Comparison of ENCODE assay signal across 8 cellular contexts in genomic region chr19:44889830-44890365, GRCh38. TPM values are rescaled to one million over a fixed set of nuclear protein-coding genes. Genes with fewer than 3 reads are reported as not detected.
DNase-seq lines count a peak whose midpoint lies in the region; ATAC-seq, FAIRE-seq and TF ChIP-seq lines count a peak whose summit lies in the region.

No MANE protein-coding gene starts in this region.

- H3K79me2 ChIP-seq in KMS-11 (ENCODE audit: insufficient read depth, low read depth): peaks cover 37% of the 10 kb centered on the region

- H2AFZ ChIP-seq in KMS-11 (ENCODE audit: low read depth): peak overlapping the region; percentile 77

- H3K9me3 ChIP-seq in A673 (ENCODE audit: low read depth, low read length, poor library complexity, severe bottlenecking) (no peaks in the 10 kb centered on the region), mucosa of stomach (ENCODE audit: control insufficient read depth, low read length) (no peaks in the 10 kb centered on the region)

- no peaks in the 10 kb centered on the region for H3K27me3 ChIP-seq in A673 (replicated peaks; ENCODE audit: insufficient read depth, low read depth, low read length, poor library complexity)
- no peaks in the 10 kb centered on the region for H3K27me3 ChIP-seq in KMS-11 (ENCODE audit: insufficient read depth, low read depth)
- H3K27me3 ChIP-seq in mucosa of stomach (ENCODE audit: control insufficient read depth, insufficient read depth, low read length): no peaks in the 10 kb centered on the region

- no peak for FAIRE-seq in GM12892 (lab: Jason Lieb, UNC)

- POLR2A ChIA-PET in A673 (lab: Charles Lee; ENCODE audit: low non-redundant PET): interaction anchor here (0.6 kb wide), 1 partner anchor 1164 kb away, joined by 3 read pairs; no protein-coding TSS in a partner anchor

- H3K27ac ChIP-seq in A673 (ENCODE audit: low read depth, low read length, poor library complexity, severe bottlenecking) (peak overlapping the region; percentile 89), KMS-11 (peak overlapping the region; percentile 73)

- H3K36me3 ChIP-seq in A673 (ENCODE audit: insufficient read depth, low read length, poor library complexity, severe bottlenecking) (peaks cover 29% of the 10 kb centered on the region), KMS-11 (ENCODE audit: insufficient read depth) (peaks cover 14% of the 10 kb centered on the region; the same call in 1 of the 2 replicates), mucosa of stomach (ENCODE audit: control insufficient read depth, insufficient read depth, low read length) (peaks cover 7% of the 10 kb centered on the region)

- peak overlapping the region; percentile 83 for H3K4me2 ChIP-seq in KMS-11

- H3K4me1 ChIP-seq in A673 (ENCODE audit: insufficient read depth, low read length, poor library complexity, severe bottlenecking) (peaks cover 14% of the 10 kb centered on the region), KMS-11 (ENCODE audit: low read depth, poor library complexity, severe bottlenecking) (peaks cover 16% of the 10 kb centered on the region), mucosa of stomach (ENCODE audit: control insufficient read depth, insufficient read depth, low read length) (peaks cover 16% of the 10 kb centered on the region)

- no peaks in the 10 kb centered on the region for H4K20me1 ChIP-seq in KMS-11 (ENCODE audit: insufficient read depth)

- H3K9ac ChIP-seq in KMS-11 (peak overlapping the region; percentile 33; the same call in 1 of the 2 replicates), mucosa of stomach (ENCODE audit: low read length) (peak overlapping the region; percentile 67)

- TF ChIP-seq CTCF in A673 (conservative IDR thresholded peaks at IDR 0.05; ENCODE audit: low read depth, low read length) (no peak), KMS-11 (conservative IDR thresholded peaks at IDR 0.05; ENCODE audit: low read depth, low read length) (no peak), choroid plexus epithelial cell (conservative IDR thresholded peaks at IDR 0.05; ENCODE audit: low read depth, low read length) (no peak)

- H3K4me3 ChIP-seq in A673 (ENCODE audit: low read depth, low read length, poor library complexity, severe bottlenecking) (peak overlapping the region; percentile 85), KMS-11 (IDR thresholded peaks at IDR 0.05; ENCODE audit: insufficient read depth, low read depth, low read length) (no peak overlapping the region), choroid plexus epithelial cell (ENCODE audit: low read depth, low read length) (peak overlapping the region; percentile 64), mucosa of stomach (ENCODE audit: low read length) (peak overlapping the region; percentile 77)

- DNase-seq in A673 (ENCODE audit: low spot score) (no peak), choroid plexus epithelial cell (ENCODE audit: low read depth) (no peak), GM12892 (ENCODE audit: insufficient read length) (no peak), NCI-H1930 (lab: John Stamatoyannopoulos, UW) (no peak)
- DNase-seq in activated effector memory CD4-positive, alpha-beta T cell treated with anti-CD3 and anti-CD28 coated beads, Interleukin-2, amount 50 U/mL, for 16 hours: no peak

- intact Hi-C loops in A673 (cut with micrococcal nuclease; ENCODE audit: unreplicated experiment): loop anchor here (2.0 kb wide), 1 partner anchor 43 kb away; the partner anchor contains the start of gene NECTIN2

- ATAC-seq in GM19467 (IDR thresholded peaks at IDR 0.05; ENCODE audit: unreplicated experiment): no peak

- BruUV-seq in A673 (replicated peaks; lab: Mats Ljungman, UMichigan): TSS peak; percentile 99

- no peak for TF ChIP-seq POLR2A in GM12892 (IDR thresholded peaks at IDR 0.05; ENCODE audit: low read depth, low read length)

- CTCF ChIA-PET in A673 (lab: Charles Lee): interaction anchor here (1.6 kb wide), 1 partner anchor 44 kb away, joined by 4 read pairs; the partner anchor contains the start of gene NECTIN2

RNA-seq across cellular contexts. Expression of gene TOMM40, which starts 1.2 kb away (rescaled TPM):
- total RNA-seq in A673 (2021): 205 and 234 TPM in 2 replicates
- polyA plus RNA-seq in GM12892 (2012; ENCODE audit: missing spikeins): 56.1 TPM

RNA-seq across cellular contexts. Expression of gene APOE, which starts 15.7 kb away (rescaled TPM):
- 9.4 and 10.4 TPM in 2 replicates for total RNA-seq in A673 (2021)
- polyA plus RNA-seq in GM12892 (2012; ENCODE audit: missing spikeins): 0.55 TPM

RNA-seq across cellular contexts. Expression of gene APOC1, which starts 24.5 kb away (rescaled TPM):
- 2.3 and 5.5 TPM in 2 replicates for total RNA-seq in A673 (2021)
- polyA plus RNA-seq in GM12892 (2012; ENCODE audit: missing spikeins): 4.4 TPM

RNA-seq across cellular contexts. Expression of gene NECTIN2, which starts 43.8 kb away (rescaled TPM):
- total RNA-seq in A673 (2021): 76.7 and 83.6 TPM in 2 replicates
- polyA plus RNA-seq in GM12892 (2012; ENCODE audit: missing spikeins): not detected

RNA-seq across cellular contexts. Expression of gene APOC4, which starts 52.1 kb away (rescaled TPM):
- not detected in 2 replicates for total RNA-seq in A673 (2021)
- polyA plus RNA-seq in GM12892 (2012; ENCODE audit: missing spikeins): not detected
